8 cellular contexts compared by ENCODE assay signal in genomic region chr11:64230209-64230984, GRCh38. TPM values are rescaled to one million over a fixed set of nuclear protein-coding genes. Genes with fewer than 3 reads are reported as not detected.
DNase-seq lines count a peak whose midpoint lies in the region; ATAC-seq and TF ChIP-seq lines count a peak whose summit lies in the region.

DNAJC4 (plus strand) TSS chr11:64230548; CDS start chr11:64230855, 307 bp downstream.

- H3K4me1 ChIP-seq in neural progenitor cell, result peaks cover 16% of the 10 kb centered on the region

- peak within 1 kb of the TSS; percentile 92 for H3K4me3 Mint-ChIP-seq in neural progenitor cell

- DNase-seq in D341Med (ENCODE audit: low spot score) (peak; percentile 88), MG63 (peak; percentile 60), SHP77 treated with DMSO at 0.1 percent for 48 hours (lab: John Stamatoyannopoulos, UW) (peak; percentile 79), foreskin fibroblast (peak; percentile 84 to 94), neural progenitor cell (ENCODE audit: low spot score) (peak; percentile 98), stromal cell of bone marrow (ENCODE audit: low read depth) (peak; percentile 65)
- peak; percentile 59 to 79 (median 63) for DNase-seq in activated naive CD4-positive, alpha-beta T cell (lab: John Stamatoyannopoulos, UW)

- peak within 1 kb of the TSS; percentile 95 for H3K4me2 ChIP-seq in neural progenitor cell

- ATAC-seq in GM21717 (IDR thresholded peaks at IDR 0.05; ENCODE audit: unreplicated experiment), result peak; percentile 28

- no peaks in the 10 kb centered on the region for H3K9me3 Mint-ChIP-seq in neural progenitor cell

- H3K4me3 ChIP-seq in MG63, result peak within 1 kb of the TSS; percentile 38
- peak within 1 kb of the TSS; percentile 75 to 77 for H3K4me3 ChIP-seq in foreskin fibroblast (ENCODE audit: low read depth in 1 of 2, low read length in 2 of 2)
- peak within 1 kb of the TSS; percentile 67 for H3K4me3 ChIP-seq in neural progenitor cell

- H3K27me3 Mint-ChIP-seq in neural progenitor cell (ENCODE audit: insufficient read depth, low read depth), result peaks cover 12% of the 10 kb centered on the region

- H3K9me3 ChIP-seq in MG63, result no peaks in the 10 kb centered on the region
- no peaks in the 10 kb centered on the region for H3K9me3 ChIP-seq in neural progenitor cell (ENCODE audit: low read depth)

- H3K79me2 ChIP-seq in neural progenitor cell (ENCODE audit: low read depth), result no peaks in the 10 kb centered on the region

- H4K20me1 ChIP-seq in neural progenitor cell (ENCODE audit: low read depth), result peaks cover 3% of the 10 kb centered on the region

- no peaks in the 10 kb centered on the region for H3K36me3 Mint-ChIP-seq in neural progenitor cell

- peak within 1 kb of the TSS; percentile 90 for H3K27ac Mint-ChIP-seq in neural progenitor cell

- no peaks in the 10 kb centered on the region for H3K27me3 ChIP-seq in MG63
- peaks cover 43% of the 10 kb centered on the region for H3K27me3 ChIP-seq in neural progenitor cell

- H3F3A ChIP-seq in neural progenitor cell (ENCODE audit: low read depth), result peaks cover 39% of the 10 kb centered on the region

- H3K36me3 ChIP-seq in MG63, result peaks cover 3% of the 10 kb centered on the region; the same call in 1 of the 2 replicates
- H3K36me3 ChIP-seq in neural progenitor cell, result no peaks in the 10 kb centered on the region

- no peak within 1 kb of the TSS for H3K27ac ChIP-seq in neural progenitor cell

- peaks cover 31% of the 10 kb centered on the region for H3K4me1 Mint-ChIP-seq in neural progenitor cell

- H3K9ac ChIP-seq in neural progenitor cell, result no peak within 1 kb of the TSS

- TF ChIP-seq CTCF in foreskin fibroblast (IDR thresholded peaks at IDR 0.05; ENCODE audit: low read depth, low read length) (no peak), neural progenitor cell (IDR thresholded peaks at IDR 0.05) (no peak)

- H2AFZ ChIP-seq in neural progenitor cell (replicated peaks), result peak within 1 kb of the TSS; percentile 29

RNA-seq across cellular contexts. Expression of gene DNAJC4, which starts in this region (rescaled TPM):
- 1.6 and 3.5 TPM in 2 replicates for total RNA-seq in MG63 (2014; rRNA removed; shearing (Covaris generic); ENCODE audit: low replicate concordance)
- total RNA-seq in neural progenitor cell (ENCODE audit: low replicate concordance), result 3.9 and 18.1 TPM in 2 replicates
